Comparison of ENCODE assay signal across 8 cellular contexts in the genomic region with DNA sequence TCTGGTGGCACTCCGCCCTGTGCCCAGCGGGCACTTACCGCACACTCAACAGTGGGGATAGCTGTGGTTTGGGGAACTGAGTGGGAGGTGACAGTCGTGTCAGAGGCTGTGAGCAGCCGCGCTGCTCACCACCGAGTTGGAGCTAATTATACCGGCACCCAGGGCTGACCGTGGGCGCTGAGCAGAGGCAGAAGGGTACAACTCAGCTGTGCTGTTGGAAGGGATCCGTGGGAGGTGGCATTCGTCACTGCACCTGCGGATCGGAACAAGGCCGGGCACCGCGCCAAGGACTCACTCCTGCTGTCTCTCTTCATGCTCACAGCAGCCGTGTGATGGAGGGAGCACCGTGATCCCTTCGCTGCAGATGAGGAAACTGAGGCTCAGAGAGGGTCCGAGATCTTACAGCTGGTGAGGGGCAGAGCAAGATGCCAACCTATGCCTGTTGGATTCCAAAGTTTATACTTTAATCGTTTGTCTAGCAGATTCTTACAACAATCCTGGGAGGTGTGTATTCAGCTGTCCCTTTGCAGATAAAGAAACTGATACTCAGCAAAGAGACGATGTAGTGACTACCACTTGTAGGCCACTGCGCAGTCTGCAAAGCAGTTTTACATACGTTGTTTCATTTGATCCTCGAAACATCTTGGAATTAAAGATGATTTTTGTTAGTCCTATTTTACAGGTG. TPM values are rescaled to one million over a fixed set of nuclear protein-coding genes. Genes with fewer than 3 reads are reported as not detected.
DNase-seq lines count a peak whose midpoint lies in the region; TF ChIP-seq lines count a peak whose summit lies in the region.

No MANE protein-coding gene starts in this region.

- peaks cover 6% of the 10 kb centered on the region; the same call in 1 of the 2 replicates for H3K27me3 ChIP-seq in DOHH2 (ENCODE audit: control insufficient read depth, low read length)
- no peaks in the 10 kb centered on the region for H3K27me3 ChIP-seq in MM.1S (replicated peaks; ENCODE audit: insufficient read depth, low read length)

- peak overlapping the region; percentile 89 for H3K4me2 ChIP-seq in DOHH2 (ENCODE audit: low read length)
- H3K4me2 ChIP-seq in MM.1S (ENCODE audit: low read depth, low read length), result peak overlapping the region; percentile 75

- peak overlapping the region; percentile 68; the same call in 1 of the 2 replicates for H3K9ac ChIP-seq in MM.1S (ENCODE audit: low read length)

- DNase-seq in H4 (ENCODE audit: low spot score) (peak; percentile 15), MM.1S (peak; percentile 71), T-helper 22 cell (ENCODE audit: low read depth) (peak; percentile 63), astrocyte of the spinal cord (ENCODE audit: low read depth, low spot score) (peak; percentile 7), kidney glomerular epithelial cell (lab: John Stamatoyannopoulos, UW) (peak; percentile 42), NCI-H1048 (lab: John Stamatoyannopoulos, UW) (no peak)
- peak; percentile 80 to 86 (median 82) for DNase-seq in stimulated activated CD4-positive, alpha-beta T cell treated with anti-CD3 and anti-CD28 coated beads, Interleukin-1b, Interleukin-23, amount 100 ng/mL, for 24 hours (ENCODE audit: low read depth in 4 of 4, low spot score in 1 of 4)

- H3K27ac ChIP-seq in DOHH2 (ENCODE audit: low read depth, low read length) (no peak overlapping the region), MM.1S (ENCODE audit: low read length) (peak overlapping the region; percentile 46; the same call in 1 of the 2 replicates)

- H3K4me3 ChIP-seq in DOHH2 (ENCODE audit: low read length) (peak overlapping the region; percentile 89), MM.1S (ENCODE audit: low read length) (peak overlapping the region; percentile 93), astrocyte of the spinal cord (ENCODE audit: low read depth, low read length) (peak overlapping the region; percentile 75)

- no peaks in the 10 kb centered on the region for H3K9me3 ChIP-seq in DOHH2 (ENCODE audit: control insufficient read depth, insufficient read depth, low read length)
- H3K9me3 ChIP-seq in MM.1S (replicated peaks; ENCODE audit: insufficient read depth, low read length), result no peaks in the 10 kb centered on the region

- TF ChIP-seq CTCF in DOHH2 (IDR thresholded peaks at IDR 0.05; ENCODE audit: low read depth, low read length, poor library complexity, severe bottlenecking) (no peak), MM.1S (IDR thresholded peaks at IDR 0.05; ENCODE audit: low read length) (no peak), astrocyte of the spinal cord (IDR thresholded peaks at IDR 0.05; ENCODE audit: low read depth, low read length) (no peak)

- H3F3A ChIP-seq in DOHH2 (ENCODE audit: control insufficient read depth, insufficient read depth) (peaks cover 2% of the 10 kb centered on the region; the same call in 1 of the 2 replicates), MM.1S (ENCODE audit: insufficient read depth, low read length) (peaks cover 13% of the 10 kb centered on the region)

- H3K9me2 ChIP-seq in DOHH2 (replicated peaks; ENCODE audit: control insufficient read depth, low read length) (no peaks in the 10 kb centered on the region), MM.1S (replicated peaks; ENCODE audit: insufficient read depth, low read length) (no peaks in the 10 kb centered on the region)

- H3K36me3 ChIP-seq in DOHH2 (ENCODE audit: control insufficient read depth, low read length) (no peaks in the 10 kb centered on the region), MM.1S (replicated peaks; ENCODE audit: insufficient read depth, low read length) (no peaks in the 10 kb centered on the region)

- peaks cover 11% of the 10 kb centered on the region; the same call in 1 of the 2 replicates for H4K20me1 ChIP-seq in DOHH2 (ENCODE audit: control insufficient read depth, insufficient read depth, low read depth, low read length)
- no peaks in the 10 kb centered on the region for H4K20me1 ChIP-seq in MM.1S (ENCODE audit: insufficient read depth, low read length)

- H3K79me2 ChIP-seq in DOHH2 (ENCODE audit: control insufficient read depth, low read length) (peaks cover 29% of the 10 kb centered on the region), MM.1S (ENCODE audit: low read length) (peaks cover 40% of the 10 kb centered on the region)

- H3K4me1 ChIP-seq in DOHH2 (ENCODE audit: control insufficient read depth, low read length) (peaks cover 22% of the 10 kb centered on the region), MM.1S (ENCODE audit: low read length) (peaks cover 28% of the 10 kb centered on the region)

- in situ Hi-C loops in astrocyte of the spinal cord (cut with HindIII; ENCODE audit: low sequenced_read_pairs), result no loop called here

- peak overlapping the region; percentile 84 for H2AFZ ChIP-seq in MM.1S (ENCODE audit: low read length)

RNA-seq across cellular contexts. Expression of gene ELMO2, which starts 0.7 kb away (rescaled TPM):
- 35.6 and 43.7 TPM in 2 replicates for total RNA-seq in H4 (2014; rRNA removed; shearing (Covaris generic))
